In genomic region chr7:44289341-44290249, GRCh38 we compare ENCODE assay signal across 16 cellular contexts. TPM values are rescaled to one million over a fixed set of nuclear protein-coding genes. Genes with fewer than 3 reads are reported as not detected.
DNase-seq lines count a peak whose midpoint lies in the region; ATAC-seq and TF ChIP-seq lines count a peak whose summit lies in the region.
"Had no signal": no experiment of that assay in that cellular context is flagged by ENCODE, and none has a peak within 500 bp of the region (broad histone marks: within the 10 kb centered on the region; RNA-seq: fewer than 3 reads in every experiment).

No MANE protein-coding gene starts in this region.

- TF ChIP-seq CTCF in heart left ventricle (IDR thresholded peaks at IDR 0.05): no peak
- no peak for TF ChIP-seq CTCF in progenitor cell of endocrine pancreas (IDR thresholded peaks at IDR 0.05; ENCODE audit: unreplicated experiment)

- no peak for TF ChIP-seq POLR2A in heart left ventricle (IDR thresholded peaks at IDR 0.05)

- H3K36me3 Mint-ChIP-seq in T-helper 17 cell (ENCODE audit: low read depth): no peaks in the 10 kb centered on the region
- no peaks in the 10 kb centered on the region for H3K36me3 Mint-ChIP-seq in progenitor cell of endocrine pancreas (ENCODE audit: insufficient read depth)
- H3K36me3 Mint-ChIP-seq in stimulated activated memory B cell treated with anti-CD40 and anti-IgM and Interleukin-4, amounts not matched to agents 10 μg/mL and 1 μg/mL and 100 μg/mL, for 72 hours: no peaks in the 10 kb centered on the region
- H3K36me3 Mint-ChIP-seq: CD4-positive, CD25-positive, alpha-beta regulatory T cell had no signal

- H3K27me3 Mint-ChIP-seq in T-helper 17 cell (peaks cover 54% of the 10 kb centered on the region), progenitor cell of endocrine pancreas (peaks cover 38% of the 10 kb centered on the region)
- H3K27me3 Mint-ChIP-seq in stimulated activated memory B cell treated with anti-CD40 and anti-IgM and Interleukin-4, amounts not matched to agents 10 μg/mL and 1 μg/mL and 100 μg/mL, for 72 hours: peaks cover 39% of the 10 kb centered on the region

- H3K9me3 ChIP-seq in T-helper 17 cell (ENCODE audit: control insufficient read depth, low read length, poor library complexity, severe bottlenecking): no peaks in the 10 kb centered on the region
- H3K9me3 ChIP-seq in heart left ventricle: no peaks in the 10 kb centered on the region
- H3K9me3 ChIP-seq: breast epithelium, prostate gland had no signal

- H3K36me3 ChIP-seq in heart left ventricle: no peaks in the 10 kb centered on the region
- H3K36me3 ChIP-seq: breast epithelium, prostate gland had no signal

- H3K4me1 ChIP-seq in heart left ventricle: peaks cover 0 to 75% (median 46%) of the 10 kb centered on the region in 12 donors
- H3K4me1 ChIP-seq: breast epithelium, prostate gland had no signal

- 66 to 73% (median 68%) methylated on average over 17 to 24 of the region's 24 CpGs for WGBS in heart left ventricle, 4 donors

- H3K27ac Mint-ChIP-seq in T-helper 17 cell (no peak overlapping the region), progenitor cell of endocrine pancreas (no peak overlapping the region)
- H3K27ac Mint-ChIP-seq in stimulated activated memory B cell treated with anti-CD40 and anti-IgM and Interleukin-4, amounts not matched to agents 10 μg/mL and 1 μg/mL and 100 μg/mL, for 72 hours: no peak overlapping the region
- H3K27ac Mint-ChIP-seq: CD4-positive, CD25-positive, alpha-beta regulatory T cell; T-helper 1 cell treated with Interleukin-12 subunit alpha and Interleukin-12 subunit beta and Interleukin-4 antibody, amounts not matched to agents 30 μg/mL and 1 μg/mL, for 36 hours had no signal

- H3K4me3 Mint-ChIP-seq in T-helper 17 cell: no peak overlapping the region
- H3K4me3 Mint-ChIP-seq in progenitor cell of endocrine pancreas (ENCODE audit: low read depth): no peak overlapping the region
- H3K4me3 Mint-ChIP-seq in stimulated activated memory B cell treated with anti-CD40 and anti-IgM and Interleukin-4, amounts not matched to agents 10 μg/mL and 1 μg/mL and 100 μg/mL, for 72 hours: no peak overlapping the region
- H3K4me3 Mint-ChIP-seq: CD4-positive, CD25-positive, alpha-beta regulatory T cell; T-helper 1 cell treated with Interleukin-12 subunit alpha and Interleukin-12 subunit beta and Interleukin-4 antibody, amounts not matched to agents 30 μg/mL and 1 μg/mL, for 36 hours had no signal

- ATAC-seq in T-helper 17 cell: no peak
- ATAC-seq in heart left ventricle: peak in 2 of 4 donors; percentile 7 to 42
- ATAC-seq in HG03108 (IDR thresholded peaks at IDR 0.05; ENCODE audit: unreplicated experiment): no peak
- ATAC-seq in stimulated activated memory B cell treated with anti-CD40 and anti-IgM and Interleukin-4, amounts not matched to agents 10 μg/mL and 1 μg/mL and 100 μg/mL, for 72 hours: no peak

- no peak overlapping the region for H3K4me3 ChIP-seq in heart left ventricle
- H3K4me3 ChIP-seq: breast epithelium, prostate gland had no signal

- DNase-seq in D341Med (ENCODE audit: low spot score) (peak; percentile 26), T-helper 17 cell (peak in 2 of 3 donors; percentile 2 to 5), heart left ventricle (peak in 4 of 5 donors; percentile 15 to 58 (median 28)), progenitor cell of endocrine pancreas (ENCODE audit: low spot score, unreplicated experiment) (peak; percentile 7), iPS-NIHi11 (ENCODE audit: low spot score) (no peak), hippocampal formation (lab: John Stamatoyannopoulos, UW) (no peak)
- DNase-seq: CD4-positive, CD25-positive, alpha-beta regulatory T cell; MV-4-11; NCI-H446; stimulated activated CD4-positive, alpha-beta T cell treated with anti-CD3 and anti-CD28 coated beads, Interleukin-4, amount 100 ng/mL, for 1 hour; stimulated activated naive CD4-positive, alpha-beta T cell treated with Interleukin-2 at 50 U/mL for 16 hours had no signal

- H3K4me1 Mint-ChIP-seq in T-helper 17 cell (no peaks in the 10 kb centered on the region), progenitor cell of endocrine pancreas (ENCODE audit: low read depth) (no peaks in the 10 kb centered on the region)
- H3K4me1 Mint-ChIP-seq in stimulated activated memory B cell treated with anti-CD40 and anti-IgM and Interleukin-4, amounts not matched to agents 10 μg/mL and 1 μg/mL and 100 μg/mL, for 72 hours: peaks cover 14% of the 10 kb centered on the region

- peaks cover 0 to 3% (median 0%) of the 10 kb centered on the region in 9 donors for H3K27me3 ChIP-seq in heart left ventricle

- intact Hi-C loops in heart left ventricle (cut with DNase I): loop anchor here in 2 of 10 donors (5.0 kb wide), 2 partner anchors 32 to 47 kb away; no protein-coding TSS in a partner anchor

- peak overlapping the region in 10 of 12 donors; percentile 51 to 92 (median 84) for H3K27ac ChIP-seq in heart left ventricle
- H3K27ac ChIP-seq: breast epithelium, prostate gland had no signal

- no peaks in the 10 kb centered on the region for H3K9me3 Mint-ChIP-seq in progenitor cell of endocrine pancreas (ENCODE audit: low read depth)
- H3K9me3 Mint-ChIP-seq in stimulated activated memory B cell treated with anti-CD40 and anti-IgM and Interleukin-4, amounts not matched to agents 10 μg/mL and 1 μg/mL and 100 μg/mL, for 72 hours: no peaks in the 10 kb centered on the region
- H3K9me3 Mint-ChIP-seq: CD4-positive, CD25-positive, alpha-beta regulatory T cell; T-helper 1 cell treated with Interleukin-12 subunit alpha and Interleukin-12 subunit beta and Interleukin-4 antibody, amounts not matched to agents 30 μg/mL and 1 μg/mL, for 36 hours had no signal

RNA-seq across cellular contexts. Expression of gene CAMK2B, which starts 35.8 kb away (rescaled TPM):
- under 1 TPM in 1 of 2 donors, not detected in 1; 0.31 TPM for total RNA-seq in T-helper 17 cell
- total RNA-seq in heart left ventricle: 100 to 1,000 TPM in 5 of 9 donors, 10 to 100 TPM in 4; 77.5 to 141 (median 104) TPM
- 100 to 1,000 TPM in 1 of 2 donors, 10 to 100 TPM in 1; 35.7 to 103 TPM for polyA plus RNA-seq in heart left ventricle
- total RNA-seq in progenitor cell of endocrine pancreas: 9.3 and 12.2 TPM in 2 replicates
- total RNA-seq: CD4-positive, CD25-positive, alpha-beta regulatory T cell had no signal
- polyA plus RNA-seq: CD4-positive, CD25-positive, alpha-beta regulatory T cell had no signal

Comparison
In these comparisons a context has a peak if more than half of its experiments do, and no peak if none do; other contexts are left out.
1. DNase-seq: peak in D341Med (single experiment), T-helper 17 cell (2 of 3), heart left ventricle (4 of 5) and progenitor cell of endocrine pancreas (single experiment); none in iPS-NIHi11 (single experiment) and hippocampal formation (0 of 2).